In genomic region chr4:48343531-48343930, GRCh38 we compare ENCODE assay signal across 8 cellular contexts. TPM values are rescaled to one million over a fixed set of nuclear protein-coding genes. Genes with fewer than 3 reads are reported as not detected.
A peak's percentile ranks its signal among the peaks of the same experiment; 100 is the strongest.
DNase-seq lines count a peak whose midpoint lies in the region; ATAC-seq and TF ChIP-seq lines count a peak whose summit lies in the region.

No MANE protein-coding gene starts in this region.

- no peaks in the 10 kb centered on the region for H3K36me3 ChIP-seq in ES-I3 (ENCODE audit: insufficient read depth, low read length)
- no peaks in the 10 kb centered on the region for H3K36me3 ChIP-seq in OCI-LY7 (ENCODE audit: insufficient read depth, low read length)
- no peaks in the 10 kb centered on the region for H3K36me3 ChIP-seq in endodermal cell (ENCODE audit: control insufficient read depth, insufficient read depth, low read length)
- no peaks in the 10 kb centered on the region for H3K36me3 ChIP-seq in prostate gland

- H3K9me3 Mint-ChIP-seq in endodermal cell = no peaks in the 10 kb centered on the region

- no peak overlapping the region for H2AFZ ChIP-seq in OCI-LY7 (ENCODE audit: low read length)

- peak overlapping the region; percentile 99 for H3K4me2 ChIP-seq in OCI-LY7 (ENCODE audit: low read length)

- DNase-seq in OCI-LY7 (ENCODE audit: low spot score) = no peak
- DNase-seq in endodermal cell = no peak
- DNase-seq in prostate gland (ENCODE audit: low spot score) = no peak
- DNase-seq in DMS79 treated with DMSO at 0.1 percent for 48 hours (lab: John Stamatoyannopoulos, UW) = no peak
- DNase-seq in SHP77 (lab: John Stamatoyannopoulos, UW) = no peak

- H3K27ac Mint-ChIP-seq in endodermal cell = no peak overlapping the region

- H3K9me2 ChIP-seq in OCI-LY7 (ENCODE audit: insufficient read depth, low read length) = no peaks in the 10 kb centered on the region

- peak overlapping the region; percentile 65; the same call in 1 of the 2 replicates for H3K9ac ChIP-seq in ES-I3 (ENCODE audit: low read depth, low read length)
- H3K9ac ChIP-seq in endodermal cell (ENCODE audit: extremely low read depth, low read length, poor library complexity, severe bottlenecking) = no peak overlapping the region

- H3K4me3 ChIP-seq in OCI-LY7 (ENCODE audit: low read depth, low read length, poor library complexity, severe bottlenecking) (peak overlapping the region; percentile 93), endodermal cell (ENCODE audit: low read length) (peak overlapping the region; percentile 96), prostate gland (peak overlapping the region; percentile 59 to 81)

- H3K27me3 ChIP-seq in endodermal cell (ENCODE audit: control insufficient read depth, insufficient read depth, low read length, poor library complexity, severe bottlenecking) = no peaks in the 10 kb centered on the region
- no peaks in the 10 kb centered on the region for H3K27me3 ChIP-seq in prostate gland (replicated peaks; ENCODE audit: insufficient read depth)

- CTCF ChIA-PET in OCI-LY7 (lab: Charles Lee; ENCODE audit: unreplicated experiment) = interaction anchor here (0.6 kb wide), 1 partner anchor 18 kb away, joined by 3 read pairs; no protein-coding TSS in a partner anchor

- peaks cover 23% of the 10 kb centered on the region; the same call in 1 of the 2 replicates for H4K20me1 ChIP-seq in OCI-LY7 (ENCODE audit: insufficient read depth, low read length)

- POLR2A ChIA-PET in OCI-LY7 (lab: Charles Lee) = interaction anchor here (0.6 to 2.4 kb wide), 5 partner anchors 14 to 189 kb away, joined by 3 to 6 read pairs (median 3); no protein-coding TSS in a partner anchor

- WGBS in endodermal cell (ENCODE audit: insufficient coverage in 1 of 2, insufficient read length in 1 of 2), 2 experiments = 80 to 94% methylated on average over 1 of the region's 1 CpG
- 39% methylated on average over 1 of the region's 1 CpG for WGBS in prostate gland

- TF ChIP-seq CTCF in OCI-LY7 (conservative IDR thresholded peaks at IDR 0.05; ENCODE audit: low read length) = no peak
- no peak for TF ChIP-seq CTCF in endodermal cell (conservative IDR thresholded peaks at IDR 0.05)
- no peak for TF ChIP-seq CTCF in prostate gland (IDR thresholded peaks at IDR 0.05)

- no peaks in the 10 kb centered on the region for H3K9me3 ChIP-seq in ES-I3 (ENCODE audit: control insufficient read depth, insufficient read depth, low read length)
- no peaks in the 10 kb centered on the region for H3K9me3 ChIP-seq in OCI-LY7 (ENCODE audit: low read length)
- H3K9me3 ChIP-seq in endodermal cell (ENCODE audit: control insufficient read depth, low read length) = no peaks in the 10 kb centered on the region
- no peaks in the 10 kb centered on the region for H3K9me3 ChIP-seq in prostate gland

- TSS peak; percentile 38 for BruUV-seq in OCI-LY7 (replicated peaks; lab: Mats Ljungman, UMichigan)

- intact Hi-C loops in OCI-LY7 (cut with micrococcal nuclease; ENCODE audit: unreplicated experiment) = loop anchor here (5.0 to 10.0 kb wide), 4 partner anchors 146 to 859 kb away; partner anchors contain the start of genes ATP10D and NFXL1
- intact Hi-C loops in prostate gland (cut with DNase I) = no loop called here

- peaks cover 66% of the 10 kb centered on the region for H3K79me2 ChIP-seq in OCI-LY7 (ENCODE audit: insufficient read depth, low read depth, low read length)

- ATAC-seq in HG02870 (IDR thresholded peaks at IDR 0.05; ENCODE audit: unreplicated experiment) = no peak
- ATAC-seq in HG03025 (IDR thresholded peaks at IDR 0.05; ENCODE audit: low FRiP score, unreplicated experiment) = no peak

- no peaks in the 10 kb centered on the region for H3K36me3 Mint-ChIP-seq in endodermal cell (ENCODE audit: low read depth)

- peak overlapping the region; percentile 94 for H3K4me3 Mint-ChIP-seq in endodermal cell

- H3K27ac ChIP-seq in OCI-LY7 (ENCODE audit: low read depth, low read length, poor library complexity, severe bottlenecking) (no peak overlapping the region), endodermal cell (ENCODE audit: low read depth, low read length) (no peak overlapping the region), prostate gland (peak overlapping the region in 1 of 2 donors; percentile 39)

- H3K4me1 ChIP-seq in ES-I3 (ENCODE audit: insufficient read depth, low read length) (peaks cover 29% of the 10 kb centered on the region; the same call in 1 of the 2 replicates), OCI-LY7 (ENCODE audit: insufficient read depth, low read length, poor library complexity, severe bottlenecking) (peaks cover 29% of the 10 kb centered on the region), endodermal cell (ENCODE audit: control insufficient read depth, insufficient read depth, low read length) (peaks cover 4% of the 10 kb centered on the region), prostate gland (replicated peaks) (peaks cover 3% of the 10 kb centered on the region)

- no peaks in the 10 kb centered on the region for H3K27me3 Mint-ChIP-seq in endodermal cell (ENCODE audit: insufficient read depth)

- peaks cover 57% of the 10 kb centered on the region for H3K4me1 Mint-ChIP-seq in endodermal cell

- TF ChIP-seq POLR2A in prostate gland (IDR thresholded peaks at IDR 0.05) = no peak

RNA-seq across cellular contexts. Expression of gene SLAIN2, which starts 2.2 kb away (rescaled TPM):
- 21.1 and 24.7 TPM in 2 replicates for total RNA-seq in OCI-LY7 (2014; rRNA removed; shearing (Covaris generic))
- total RNA-seq in OCI-LY7 (2022) (39.4 and 40.2 TPM in 2 replicates), endodermal cell (10 to 100 TPM; 42.1 to 49.8 TPM), prostate gland (100 to 1,000 TPM in 1 of 2 donors, 10 to 100 TPM in 1; 95.1 to 119 TPM)
- polyA plus RNA-seq in endodermal cell (2013, experiment 1 of 2) = 40.0 TPM
- 40.0 TPM for polyA plus RNA-seq in endodermal cell (2013, experiment 2 of 2)
